Comparison of ENCODE assay signal across 15 cellular contexts in the genomic region with DNA sequence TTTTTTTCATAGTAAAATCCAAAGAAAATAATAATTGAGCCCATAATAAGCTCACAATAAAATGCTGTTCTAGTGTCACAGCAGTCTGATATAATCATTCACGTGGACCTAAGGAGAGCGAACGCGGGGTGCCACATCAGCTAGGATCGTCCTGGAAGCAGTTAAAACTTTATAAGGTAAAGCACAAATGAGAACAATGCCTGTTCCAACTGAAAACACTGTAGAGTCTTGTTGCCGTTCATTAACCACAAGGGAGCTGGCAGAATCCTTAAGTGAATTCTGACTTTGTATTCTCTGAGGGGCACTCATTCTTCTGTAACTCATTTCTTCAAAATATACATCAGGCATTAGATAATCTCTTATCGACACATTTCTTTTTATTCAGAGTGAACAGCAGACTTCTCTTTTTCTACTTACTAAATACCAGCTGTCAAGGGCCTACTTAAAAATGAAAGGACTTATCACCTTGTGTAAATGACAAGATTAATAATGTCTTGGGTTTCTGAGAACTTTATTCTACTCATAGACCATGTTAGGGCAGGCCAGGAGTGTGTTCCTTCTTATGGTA.
DNase-seq lines count a peak whose midpoint lies in the region; TF ChIP-seq lines count a peak whose summit lies in the region.
"Had no signal": no experiment of that assay in that cellular context is flagged by ENCODE, and none has a peak within 500 bp of the region (broad histone marks: within the 10 kb centered on the region; RNA-seq: fewer than 3 reads in every experiment).

No MANE protein-coding gene starts in this region.

- intact Hi-C loops in Calu3 (cut with micrococcal nuclease; ENCODE audit: unreplicated experiment) (loop anchor here (1.0 to 10.0 kb wide), 3 partner anchors 8 to 606 kb away; no protein-coding TSS in a partner anchor), stomach (cut with DNase I; ENCODE audit: low total_unique reads) (no loop called here)

- H3K27me3 Mint-ChIP-seq in Calu3 (ENCODE audit: unreplicated experiment), result no peaks in the 10 kb centered on the region

- no peaks in the 10 kb centered on the region for H3F3A ChIP-seq in MM.1S (ENCODE audit: insufficient read depth, low read length)

- no peaks in the 10 kb centered on the region for H3K36me3 ChIP-seq in stomach
- no peaks in the 10 kb centered on the region for H3K36me3 ChIP-seq in MM.1S (replicated peaks; ENCODE audit: insufficient read depth, low read length)
- H3K36me3 ChIP-seq: Peyer's patch had no signal

- no TSS peak for BruUV-seq in Calu3 (replicated peaks; lab: Mats Ljungman, UMichigan)

- no peak overlapping the region for H3K4me2 ChIP-seq in MM.1S (ENCODE audit: low read depth, low read length)

- no peak for TF ChIP-seq POLR2A in stomach (IDR thresholded peaks at IDR 0.05)

- H4K20me1 ChIP-seq in MM.1S (ENCODE audit: insufficient read depth, low read length), result no peaks in the 10 kb centered on the region

- H3K79me2 ChIP-seq in MM.1S (ENCODE audit: low read length), result no peaks in the 10 kb centered on the region

- DNase-seq in Calu3, result no peak
- peak; percentile 28 for DNase-seq in OCI-M1 (lab: John Stamatoyannopoulos, UW)
- peak; percentile 50 for DNase-seq in fibroblast of the aortic adventitia (ENCODE audit: low read depth)
- DNase-seq in stomach, result no peak
- no peak for DNase-seq in NCI-H2171 (lab: John Stamatoyannopoulos, UW)
- no peak for DNase-seq in MM.1S
- DNase-seq in hepatic stellate cell (ENCODE audit: low spot score), result no peak
- DNase-seq: AML-193, HCEC 1CT, NCI-H146, NCI-H2081 treated with DMSO at 0.1 percent for 48 hours, NCI-H345, Peyer's patch, SIG-M5 had no signal

- H3K4me1 Mint-ChIP-seq in Calu3 (ENCODE audit: low read depth, unreplicated experiment), result peaks cover 60% of the 10 kb centered on the region

- H3K9me3 ChIP-seq in stomach (no peaks in the 10 kb centered on the region), MM.1S (replicated peaks; ENCODE audit: insufficient read depth, low read length) (no peaks in the 10 kb centered on the region)
- H3K9me3 ChIP-seq: Peyer's patch had no signal

- no peak overlapping the region for H3K9ac ChIP-seq in MM.1S (ENCODE audit: low read length)

- H3K4me1 ChIP-seq in stomach (peaks cover 10 to 57% (median 30%) of the 10 kb centered on the region in 4 donors), MM.1S (ENCODE audit: low read length) (no peaks in the 10 kb centered on the region)
- H3K4me1 ChIP-seq: Peyer's patch had no signal

- no peak for TF ChIP-seq EP300 in stomach (IDR thresholded peaks at IDR 0.05)

- CTCF ChIA-PET in Calu3 (lab: Charles Lee), result interaction anchor here (1.4 to 3.9 kb wide), 7 partner anchors 9 to 530 kb away, joined by 3 to 30 read pairs (median 6); a partner anchor contains a TSS

- H3K27ac Mint-ChIP-seq in Calu3 (ENCODE audit: unreplicated experiment), result peak overlapping the region; percentile 83

- no peak overlapping the region for H2AFZ ChIP-seq in MM.1S (ENCODE audit: low read length)

- TF ChIP-seq CTCF in Calu3 (IDR thresholded peaks at IDR 0.05; ENCODE audit: unreplicated experiment) (no peak), fibroblast of the aortic adventitia (IDR thresholded peaks at IDR 0.05; ENCODE audit: insufficient read depth, low read length) (no peak), stomach (IDR thresholded peaks at IDR 0.05) (no peak), MM.1S (IDR thresholded peaks at IDR 0.05; ENCODE audit: low read length) (no peak)

- H3K4me3 Mint-ChIP-seq in Calu3 (ENCODE audit: low read depth, unreplicated experiment), result peak overlapping the region; percentile 62

- H3K27ac ChIP-seq in stomach (peak overlapping the region; percentile 24 to 95 (median 94)), MM.1S (ENCODE audit: low read length) (no peak overlapping the region)
- H3K27ac ChIP-seq: Peyer's patch had no signal

- H3K27me3 ChIP-seq in stomach (peaks cover 0 to 6% (median 0%) of the 10 kb centered on the region in 3 donors), MM.1S (replicated peaks; ENCODE audit: insufficient read depth, low read length) (no peaks in the 10 kb centered on the region)
- H3K27me3 ChIP-seq: Peyer's patch had no signal

- no peaks in the 10 kb centered on the region for H3K9me3 Mint-ChIP-seq in Calu3 (ENCODE audit: low read depth, unreplicated experiment)

- H3K36me3 Mint-ChIP-seq in Calu3 (ENCODE audit: insufficient read depth, unreplicated experiment), result peaks cover 60% of the 10 kb centered on the region

- H3K4me3 ChIP-seq in fibroblast of the aortic adventitia (ENCODE audit: low read depth, low read length), result no peak overlapping the region
- peak overlapping the region in 3 of 4 donors; percentile 16 to 56 (median 55) for H3K4me3 ChIP-seq in stomach
- no peak overlapping the region for H3K4me3 ChIP-seq in MM.1S (ENCODE audit: low read length)
- H3K4me3 ChIP-seq: GM12878, Peyer's patch had no signal

- H3K9me2 ChIP-seq in MM.1S (replicated peaks; ENCODE audit: insufficient read depth, low read length), result no peaks in the 10 kb centered on the region

- 20 to 33% (median 27%) methylated on average over 7 of the region's 7 CpGs for WGBS in stomach, 5 donors

Comparison
In these comparisons a context has a peak if more than half of its experiments do, and no peak if none do; other contexts are left out.
1. DNase-seq: peak in OCI-M1 (single experiment) and fibroblast of the aortic adventitia (single experiment); none in Calu3 (single experiment), stomach (single experiment), NCI-H2171 (single experiment), MM.1S (single experiment) and hepatic stellate cell (single experiment).
2. H3K4me3 ChIP-seq: peak in stomach (3 of 4); none in fibroblast of the aortic adventitia (single experiment) and MM.1S (single experiment).